2 cellular contexts compared by ENCODE assay signal in the genomic region with DNA sequence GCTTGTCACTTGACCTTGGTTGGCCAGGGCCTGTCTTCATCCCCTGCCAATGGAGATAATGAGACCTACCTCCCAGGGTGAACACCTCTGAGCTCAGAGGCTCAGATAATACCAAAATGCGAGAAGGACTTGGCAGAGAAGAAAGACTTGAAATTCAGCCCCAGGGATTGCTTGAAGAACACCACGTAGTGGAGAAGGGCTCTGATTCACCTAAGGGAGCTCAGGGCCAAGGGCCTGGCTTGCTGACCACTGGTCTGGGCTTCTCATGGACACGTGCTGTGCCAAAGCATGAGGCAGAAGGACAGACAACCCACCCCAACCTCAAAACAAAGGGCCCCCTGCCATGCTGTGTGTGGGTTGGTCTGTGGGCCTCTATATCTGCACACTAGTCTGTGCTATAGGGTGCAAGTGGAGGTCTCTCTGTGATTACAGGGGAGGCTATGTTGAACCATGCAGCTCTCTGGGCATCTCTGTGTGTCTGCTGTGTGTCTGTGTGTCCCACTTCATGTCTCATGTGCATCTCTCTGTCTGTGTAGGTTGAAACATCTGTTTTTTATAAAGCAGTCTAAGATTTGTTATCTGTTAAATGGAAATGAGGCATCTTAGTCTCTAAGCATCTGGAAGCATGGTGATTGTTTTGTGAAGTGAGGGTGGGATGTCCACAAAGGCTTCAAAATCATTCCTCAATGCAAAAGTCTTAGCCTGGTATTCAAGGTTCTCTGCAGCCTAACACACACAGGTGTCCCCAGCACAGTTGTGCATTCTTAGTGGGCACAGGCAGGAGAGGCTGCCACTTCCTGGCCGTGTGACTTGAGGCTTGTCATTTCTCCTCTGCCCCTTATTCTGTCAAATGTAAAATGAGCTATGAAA.
A peak's percentile ranks its signal among the peaks of the same experiment; 100 is the strongest.
TF ChIP-seq lines count a peak whose summit lies in the region.

No MANE protein-coding gene starts in this region.

TF ChIP-seq in IMR-90, 13 proteins besides CTCF, POLR2A, EP300 and RAD21:
- TF ChIP-seq RFX5 (IDR thresholded peaks at IDR 0.05; ENCODE audit: low read depth, low read length), result no peak
- TF ChIP-seq RCOR1 (IDR thresholded peaks at IDR 0.05; ENCODE audit: insufficient replicate concordance, low read length), result no peak
- no peak for TF ChIP-seq CHD1 (IDR thresholded peaks at IDR 0.05; ENCODE audit: low read depth, low read length)
- no peak for TF ChIP-seq CEBPB (IDR thresholded peaks at IDR 0.05; ENCODE audit: low read depth, low read length)
- TF ChIP-seq FOS (IDR thresholded peaks at IDR 0.05; ENCODE audit: low read depth, low read length), result no peak
- TF ChIP-seq SMC3 (IDR thresholded peaks at IDR 0.05; ENCODE audit: low read depth, low read length), result no peak
- TF ChIP-seq MAFK (IDR thresholded peaks at IDR 0.05; ENCODE audit: low read depth, low read length), result no peak
- TF ChIP-seq MAZ (IDR thresholded peaks at IDR 0.05; ENCODE audit: borderline replicate concordance, low read depth, low read length), result no peak
- TF ChIP-seq, protein P1, sequence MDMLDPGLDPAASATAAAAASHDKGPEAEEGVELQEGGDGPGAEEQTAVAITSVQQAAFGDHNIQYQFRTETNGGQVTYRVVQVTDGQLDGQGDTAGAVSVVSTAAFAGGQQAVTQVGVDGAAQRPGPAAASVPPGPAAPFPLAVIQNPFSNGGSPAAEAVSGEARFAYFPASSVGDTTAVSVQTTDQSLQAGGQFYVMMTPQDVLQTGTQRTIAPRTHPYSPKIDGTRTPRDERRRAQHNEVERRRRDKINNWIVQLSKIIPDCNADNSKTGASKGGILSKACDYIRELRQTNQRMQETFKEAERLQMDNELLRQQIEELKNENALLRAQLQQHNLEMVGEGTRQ (IDR thresholded peaks at IDR 0.05; ENCODE audit: low read depth, low read length), result no peak

TF ChIP-seq in SK-N-SH, 30 proteins besides CTCF, POLR2A, EP300 and RAD21:
- TF ChIP-seq FOXJ3 (CRISPR knock-in tag; IDR thresholded peaks at IDR 0.05) (peak; percentile 89), SMC3 (IDR thresholded peaks at IDR 0.05; ENCODE audit: low read depth, low read length) (no peak), FOSL2 (IDR thresholded peaks at IDR 0.05; ENCODE audit: borderline replicate concordance, low read depth) (no peak), JUND (IDR thresholded peaks at IDR 0.05) (no peak), RXRA (IDR thresholded peaks at IDR 0.05; ENCODE audit: borderline replicate concordance, low read depth) (no peak), TAF1 (IDR thresholded peaks at IDR 0.05; ENCODE audit: borderline replicate concordance, low read depth, low read length) (no peak), POLR2AphosphoS5 (IDR thresholded peaks at IDR 0.05; ENCODE audit: low read depth, low read length) (no peak), RCOR1 (IDR thresholded peaks at IDR 0.05; ENCODE audit: low read length) (peak; percentile 87), SIN3A (IDR thresholded peaks at IDR 0.05; ENCODE audit: borderline replicate concordance, low read depth, low read length) (no peak), YY1 (IDR thresholded peaks at IDR 0.05; ENCODE audit: low read depth) (no peak), RFX5 (IDR thresholded peaks at IDR 0.05; ENCODE audit: low read length) (no peak), GATA2 (CRISPR knock-in tag; IDR thresholded peaks at IDR 0.05) (peak; percentile 88), ELF1 (IDR thresholded peaks at IDR 0.05) (no peak), NFIC (IDR thresholded peaks at IDR 0.05; ENCODE audit: borderline replicate concordance) (no peak), MXI1 (IDR thresholded peaks at IDR 0.05; ENCODE audit: low read depth, low read length) (peak; percentile 87), CHD2 (IDR thresholded peaks at IDR 0.05; ENCODE audit: low read length, partially characterized antibody) (peak; percentile 73), FOXM1 (IDR thresholded peaks at IDR 0.05; ENCODE audit: low read depth) (no peak), TCF12 (IDR thresholded peaks at IDR 0.05) (peak; percentile 80), NRF1 (IDR thresholded peaks at IDR 0.05; ENCODE audit: low read depth, low read length) (no peak)
- TF ChIP-seq, protein P2, sequence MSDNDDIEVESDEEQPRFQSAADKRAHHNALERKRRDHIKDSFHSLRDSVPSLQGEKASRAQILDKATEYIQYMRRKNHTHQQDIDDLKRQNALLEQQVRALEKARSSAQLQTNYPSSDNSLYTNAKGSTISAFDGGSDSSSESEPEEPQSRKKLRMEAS (IDR thresholded peaks at IDR 0.05; ENCODE audit: low read depth), result no peak
- TF ChIP-seq, protein P3, sequence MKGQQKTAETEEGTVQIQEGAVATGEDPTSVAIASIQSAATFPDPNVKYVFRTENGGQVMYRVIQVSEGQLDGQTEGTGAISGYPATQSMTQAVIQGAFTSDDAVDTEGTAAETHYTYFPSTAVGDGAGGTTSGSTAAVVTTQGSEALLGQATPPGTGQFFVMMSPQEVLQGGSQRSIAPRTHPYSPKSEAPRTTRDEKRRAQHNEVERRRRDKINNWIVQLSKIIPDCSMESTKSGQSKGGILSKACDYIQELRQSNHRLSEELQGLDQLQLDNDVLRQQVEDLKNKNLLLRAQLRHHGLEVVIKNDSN (IDR thresholded peaks at IDR 0.05; ENCODE audit: borderline replicate concordance, low read depth), result no peak
- TF ChIP-seq, protein P4, sequence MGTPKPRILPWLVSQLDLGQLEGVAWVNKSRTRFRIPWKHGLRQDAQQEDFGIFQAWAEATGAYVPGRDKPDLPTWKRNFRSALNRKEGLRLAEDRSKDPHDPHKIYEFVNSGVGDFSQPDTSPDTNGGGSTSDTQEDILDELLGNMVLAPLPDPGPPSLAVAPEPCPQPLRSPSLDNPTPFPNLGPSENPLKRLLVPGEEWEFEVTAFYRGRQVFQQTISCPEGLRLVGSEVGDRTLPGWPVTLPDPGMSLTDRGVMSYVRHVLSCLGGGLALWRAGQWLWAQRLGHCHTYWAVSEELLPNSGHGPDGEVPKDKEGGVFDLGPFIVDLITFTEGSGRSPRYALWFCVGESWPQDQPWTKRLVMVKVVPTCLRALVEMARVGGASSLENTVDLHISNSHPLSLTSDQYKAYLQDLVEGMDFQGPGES (IDR thresholded peaks at IDR 0.05; ENCODE audit: low read depth, low read length), result no peak
- TF ChIP-seq, protein P5, sequence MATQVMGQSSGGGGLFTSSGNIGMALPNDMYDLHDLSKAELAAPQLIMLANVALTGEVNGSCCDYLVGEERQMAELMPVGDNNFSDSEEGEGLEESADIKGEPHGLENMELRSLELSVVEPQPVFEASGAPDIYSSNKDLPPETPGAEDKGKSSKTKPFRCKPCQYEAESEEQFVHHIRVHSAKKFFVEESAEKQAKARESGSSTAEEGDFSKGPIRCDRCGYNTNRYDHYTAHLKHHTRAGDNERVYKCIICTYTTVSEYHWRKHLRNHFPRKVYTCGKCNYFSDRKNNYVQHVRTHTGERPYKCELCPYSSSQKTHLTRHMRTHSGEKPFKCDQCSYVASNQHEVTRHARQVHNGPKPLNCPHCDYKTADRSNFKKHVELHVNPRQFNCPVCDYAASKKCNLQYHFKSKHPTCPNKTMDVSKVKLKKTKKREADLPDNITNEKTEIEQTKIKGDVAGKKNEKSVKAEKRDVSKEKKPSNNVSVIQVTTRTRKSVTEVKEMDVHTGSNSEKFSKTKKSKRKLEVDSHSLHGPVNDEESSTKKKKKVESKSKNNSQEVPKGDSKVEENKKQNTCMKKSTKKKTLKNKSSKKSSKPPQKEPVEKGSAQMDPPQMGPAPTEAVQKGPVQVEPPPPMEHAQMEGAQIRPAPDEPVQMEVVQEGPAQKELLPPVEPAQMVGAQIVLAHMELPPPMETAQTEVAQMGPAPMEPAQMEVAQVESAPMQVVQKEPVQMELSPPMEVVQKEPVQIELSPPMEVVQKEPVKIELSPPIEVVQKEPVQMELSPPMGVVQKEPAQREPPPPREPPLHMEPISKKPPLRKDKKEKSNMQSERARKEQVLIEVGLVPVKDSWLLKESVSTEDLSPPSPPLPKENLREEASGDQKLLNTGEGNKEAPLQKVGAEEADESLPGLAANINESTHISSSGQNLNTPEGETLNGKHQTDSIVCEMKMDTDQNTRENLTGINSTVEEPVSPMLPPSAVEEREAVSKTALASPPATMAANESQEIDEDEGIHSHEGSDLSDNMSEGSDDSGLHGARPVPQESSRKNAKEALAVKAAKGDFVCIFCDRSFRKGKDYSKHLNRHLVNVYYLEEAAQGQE (IDR thresholded peaks at IDR 0.05; ENCODE audit: low read depth, low read length), result no peak
- TF ChIP-seq, protein P1 (IDR thresholded peaks at IDR 0.05; ENCODE audit: borderline replicate concordance, low read depth, low read length), result no peak
- TF ChIP-seq, protein P6, sequence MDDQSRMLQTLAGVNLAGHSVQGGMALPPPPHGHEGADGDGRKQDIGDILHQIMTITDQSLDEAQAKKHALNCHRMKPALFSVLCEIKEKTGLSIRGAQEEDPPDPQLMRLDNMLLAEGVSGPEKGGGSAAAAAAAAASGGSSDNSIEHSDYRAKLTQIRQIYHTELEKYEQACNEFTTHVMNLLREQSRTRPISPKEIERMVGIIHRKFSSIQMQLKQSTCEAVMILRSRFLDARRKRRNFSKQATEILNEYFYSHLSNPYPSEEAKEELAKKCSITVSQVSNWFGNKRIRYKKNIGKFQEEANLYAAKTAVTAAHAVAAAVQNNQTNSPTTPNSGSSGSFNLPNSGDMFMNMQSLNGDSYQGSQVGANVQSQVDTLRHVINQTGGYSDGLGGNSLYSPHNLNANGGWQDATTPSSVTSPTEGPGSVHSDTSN (IDR thresholded peaks at IDR 0.05), result no peak
- TF ChIP-seq, protein P7, sequence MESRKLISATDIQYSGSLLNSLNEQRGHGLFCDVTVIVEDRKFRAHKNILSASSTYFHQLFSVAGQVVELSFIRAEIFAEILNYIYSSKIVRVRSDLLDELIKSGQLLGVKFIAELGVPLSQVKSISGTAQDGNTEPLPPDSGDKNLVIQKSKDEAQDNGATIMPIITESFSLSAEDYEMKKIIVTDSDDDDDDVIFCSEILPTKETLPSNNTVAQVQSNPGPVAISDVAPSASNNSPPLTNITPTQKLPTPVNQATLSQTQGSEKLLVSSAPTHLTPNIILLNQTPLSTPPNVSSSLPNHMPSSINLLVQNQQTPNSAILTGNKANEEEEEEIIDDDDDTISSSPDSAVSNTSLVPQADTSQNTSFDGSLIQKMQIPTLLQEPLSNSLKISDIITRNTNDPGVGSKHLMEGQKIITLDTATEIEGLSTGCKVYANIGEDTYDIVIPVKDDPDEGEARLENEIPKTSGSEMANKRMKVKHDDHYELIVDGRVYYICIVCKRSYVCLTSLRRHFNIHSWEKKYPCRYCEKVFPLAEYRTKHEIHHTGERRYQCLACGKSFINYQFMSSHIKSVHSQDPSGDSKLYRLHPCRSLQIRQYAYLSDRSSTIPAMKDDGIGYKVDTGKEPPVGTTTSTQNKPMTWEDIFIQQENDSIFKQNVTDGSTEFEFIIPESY (IDR thresholded peaks at IDR 0.05; ENCODE audit: borderline replicate concordance, low read depth), result no peak
TF ChIP-seq in SK-N-SH: peak in this region for 6.
